27 cellular contexts compared by ENCODE assay signal in genomic region chr7:143396625-143397556, GRCh38. TPM values are rescaled to one million over a fixed set of nuclear protein-coding genes. Genes with fewer than 3 reads are reported as not detected.
DNase-seq lines count a peak whose midpoint lies in the region; ATAC-seq and TF ChIP-seq lines count a peak whose summit lies in the region.
"Had no signal": no experiment of that assay in that cellular context is flagged by ENCODE, and none has a peak within 500 bp of the region (broad histone marks: within the 10 kb centered on the region; RNA-seq: fewer than 3 reads in every experiment).

No MANE protein-coding gene starts in this region.

- POLR2A ChIA-PET in IMR-90 (lab: Charles Lee; ENCODE audit: unreplicated experiment) = interaction anchor here (1.5 kb wide), 1 partner anchor 13 kb away, joined by 4 read pairs; no protein-coding TSS in a partner anchor

- H3K4me3 ChIP-seq in IMR-90 (ENCODE audit: insufficient read depth, low read depth, low read length) (no peak overlapping the region), liver (ENCODE audit: low read depth in 1 of 3, low read length in 3 of 3) (no peak overlapping the region), sigmoid colon (no peak overlapping the region)
- H3K4me3 ChIP-seq: BLaER1, dorsolateral prefrontal cortex, prostate gland, spleen had no signal

- H3K4me3 Mint-ChIP-seq in activated T-cell treated with anti-CD3 and anti-CD28 coated beads, Interleukin-2, amount 50 U/mL, for 24 hours = no peak overlapping the region
- no peak overlapping the region for H3K4me3 Mint-ChIP-seq in activated T-cell treated with anti-CD3 and anti-CD28 coated beads, Interleukin-2, amount 50 U/mL, for 4 hours
- H3K4me3 Mint-ChIP-seq in activated T-helper 1 cell treated with anti-CD3 and anti-CD28 coated beads, Interleukin-12 subunit alpha, Interleukin-12 subunit beta, Interleukin-2, Interleukin-4 antibody, amounts not matched to agents 30 ng/mL and 10 ng/mL and 1 ng/mL, durations not matched to agents 14 hours and 24 hours and 36 hours = no peak overlapping the region
- H3K4me3 Mint-ChIP-seq: central memory CD8-positive, alpha-beta T cell; natural killer cell treated with Interleukin-12 subunit alpha and Interleukin-12 subunit beta and Interleukin-15 and Interleukin-18, amount 100 ng/mL, for 72 hours had no signal

- H2AK5ac ChIP-seq in IMR-90 (ENCODE audit: low read depth, low read length) = no peak overlapping the region

- DNase-seq in activated T-cell treated with anti-CD3 and anti-CD28 coated beads, Interleukin-2, amount 50 U/mL, for 24 hours = no peak
- no peak for DNase-seq in activated T-cell treated with anti-CD3 and anti-CD28 coated beads, Interleukin-2, amount 50 U/mL, for 4 hours
- DNase-seq in IMR-90 (peak; percentile 46), sigmoid colon (peak; percentile 65), SKM-1 (lab: John Stamatoyannopoulos, UW; ENCODE audit: unreplicated experiment) (no peak)
- DNase-seq in activated T-helper 1 cell treated with anti-CD3 and anti-CD28 coated beads, Interleukin-12 subunit alpha, Interleukin-12 subunit beta, Interleukin-2, Interleukin-4 antibody, amounts not matched to agents 30 ng/mL and 10 ng/mL and 1 ng/mL, durations not matched to agents 14 hours and 24 hours and 36 hours (ENCODE audit: low spot score) = no peak
- DNase-seq: activated naive CD4-positive, alpha-beta T cell treated with Interleukin-2 at 50 U/mL for 16 hours; anterior cingulate cortex; foreskin melanocyte; GOT3; hypothalamus; MV-4-11; NCI-H1694 treated with DMSO at 0.1 percent for 48 hours; NCI-H69; spleen; stimulated activated CD4-positive, alpha-beta T cell treated with anti-CD3 and anti-CD28 coated beads, Interleukin-4, amount 100 ng/mL, for 24 hours; T-helper 1 cell had no signal

- intact Hi-C loops in IMR-90 (cut with micrococcal nuclease) = no loop called here
- intact Hi-C loops in sigmoid colon (cut with DNase I) = no loop called here
- intact Hi-C loops in activated T-helper 1 cell treated with anti-CD3 and anti-CD28 coated beads, Interleukin-12 subunit alpha, Interleukin-12 subunit beta, Interleukin-2, Interleukin-4 antibody, amounts not matched to agents 30 ng/mL and 10 ng/mL and 1 ng/mL, durations not matched to agents 14 hours and 24 hours and 36 hours (cut with micrococcal nuclease) = no loop called here

- peak overlapping the region; percentile 64 for H2AFZ ChIP-seq in IMR-90 (replicated peaks; ENCODE audit: low read length, poor library complexity)

- H3K36me3 ChIP-seq in IMR-90 (ENCODE audit: control insufficient read depth, insufficient read depth, low read length) (peaks cover 10% of the 10 kb centered on the region; the same call in 1 of the 2 replicates), liver (ENCODE audit: control insufficient read depth in 4 of 4, insufficient read depth in 3 of 4, low read depth in 1 of 4, low read length in 3 of 4) (peaks cover 0 to 25% (median 6%) of the 10 kb centered on the region in 4 donors), sigmoid colon (peaks cover 0 to 7% (median 0%) of the 10 kb centered on the region in 4 donors)
- H3K36me3 ChIP-seq: prostate gland had no signal

- 0 out of 4 replicates have a peak overlapping the region, but pooled peaks of 1 of the 2 experiments have one; percentile 17 for H4K8ac ChIP-seq in IMR-90 (ENCODE audit: low read depth in 2 of 2, low read length in 2 of 2)

- H2BK15ac ChIP-seq in IMR-90 (ENCODE audit: low read depth, low read length) = no peak overlapping the region

- H3K56ac ChIP-seq in IMR-90 (ENCODE audit: extremely low read depth, insufficient read depth, low read length) = no peak overlapping the region

- no peak for TF ChIP-seq CTCF in IMR-90 (conservative IDR thresholded peaks at IDR 0.05; ENCODE audit: low read depth, low read length)
- no peak for TF ChIP-seq CTCF in liver (IDR thresholded peaks at IDR 0.05; ENCODE audit: low read depth, low read length, missing input control)
- no peak for TF ChIP-seq CTCF in sigmoid colon (IDR thresholded peaks at IDR 0.05)

- no peak overlapping the region for H2BK20ac ChIP-seq in IMR-90 (ENCODE audit: low read depth, low read length)

- peaks cover 0 to 10% of the 10 kb centered on the region in 2 experiments; a peak in 2 of 4 replicates for H3K79me1 ChIP-seq in IMR-90 (ENCODE audit: low read depth in 1 of 2, low read length in 2 of 2)

- BruUV-seq in IMR-90 (replicated peaks; lab: Mats Ljungman, UMichigan) = no TSS peak

- ATAC-seq in activated T-cell treated with anti-CD3 and anti-CD28 coated beads, Interleukin-2, amount 50 U/mL, for 4 hours = no peak
- ATAC-seq in IMR-90 (ENCODE audit: low read depth) (peak; percentile 24; the same call in 1 of the 2 replicates), GM21381 (IDR thresholded peaks at IDR 0.05; ENCODE audit: unreplicated experiment) (no peak)
- ATAC-seq: natural killer cell treated with Interleukin-12 subunit alpha and Interleukin-12 subunit beta and Interleukin-15 and Interleukin-18, amount 100 ng/mL, for 72 hours had no signal

- H3K18ac ChIP-seq in IMR-90 (ENCODE audit: low read depth, low read length) = no peak overlapping the region

- H3K9me3 Mint-ChIP-seq in activated T-cell treated with anti-CD3 and anti-CD28 coated beads, Interleukin-2, amount 50 U/mL, for 24 hours = no peaks in the 10 kb centered on the region
- no peaks in the 10 kb centered on the region for H3K9me3 Mint-ChIP-seq in activated T-cell treated with anti-CD3 and anti-CD28 coated beads, Interleukin-2, amount 50 U/mL, for 4 hours
- no peaks in the 10 kb centered on the region for H3K9me3 Mint-ChIP-seq in activated T-helper 1 cell treated with anti-CD3 and anti-CD28 coated beads, Interleukin-12 subunit alpha, Interleukin-12 subunit beta, Interleukin-2, Interleukin-4 antibody, amounts not matched to agents 30 ng/mL and 10 ng/mL and 1 ng/mL, durations not matched to agents 14 hours and 24 hours and 36 hours
- H3K9me3 Mint-ChIP-seq: central memory CD8-positive, alpha-beta T cell; natural killer cell treated with Interleukin-12 subunit alpha and Interleukin-12 subunit beta and Interleukin-15 and Interleukin-18, amount 100 ng/mL, for 72 hours had no signal

- no peaks in the 10 kb centered on the region for H3K9me3 ChIP-seq in IMR-90 (ENCODE audit: control insufficient read depth, insufficient read depth, low read length)
- no peaks in the 10 kb centered on the region for H3K9me3 ChIP-seq in liver (ENCODE audit: control insufficient read depth in 4 of 4, low read length in 3 of 4)
- H3K9me3 ChIP-seq in sigmoid colon = no peaks in the 10 kb centered on the region
- H3K9me3 ChIP-seq: BLaER1, prostate gland, spleen had no signal

- H4K91ac ChIP-seq in IMR-90 (ENCODE audit: insufficient read depth, low read depth, low read length) = no peak overlapping the region; the same call in 1 of the 2 replicates

- no peak overlapping the region for H3K14ac ChIP-seq in IMR-90 (replicated peaks; ENCODE audit: low read depth, low read length)

- no peak for TF ChIP-seq EP300 in sigmoid colon (IDR thresholded peaks at IDR 0.05)

- peak overlapping the region; percentile 44 for H3K27ac Mint-ChIP-seq in activated T-cell treated with anti-CD3 and anti-CD28 coated beads, Interleukin-2, amount 50 U/mL, for 24 hours
- H3K27ac Mint-ChIP-seq in activated T-helper 1 cell treated with anti-CD3 and anti-CD28 coated beads, Interleukin-12 subunit alpha, Interleukin-12 subunit beta, Interleukin-2, Interleukin-4 antibody, amounts not matched to agents 30 ng/mL and 10 ng/mL and 1 ng/mL, durations not matched to agents 14 hours and 24 hours and 36 hours = no peak overlapping the region
- H3K27ac Mint-ChIP-seq: natural killer cell treated with Interleukin-12 subunit alpha and Interleukin-12 subunit beta and Interleukin-15 and Interleukin-18, amount 100 ng/mL, for 72 hours had no signal

- H3K27me3 ChIP-seq in IMR-90 (ENCODE audit: control insufficient read depth, insufficient read depth, low read length) = peaks cover 10% of the 10 kb centered on the region
- no peaks in the 10 kb centered on the region for H3K27me3 ChIP-seq in liver (ENCODE audit: control insufficient read depth in 4 of 4, insufficient read depth in 4 of 4, low read length in 3 of 4)
- no peaks in the 10 kb centered on the region for H3K27me3 ChIP-seq in sigmoid colon
- H3K27me3 ChIP-seq: BLaER1, dorsolateral prefrontal cortex, spleen had no signal

- in situ Hi-C loops in IMR-90 (cut with MboI; ENCODE audit: low sequenced_read_pairs) = no loop called here

- H3K36me3 Mint-ChIP-seq in activated T-cell treated with anti-CD3 and anti-CD28 coated beads, Interleukin-2, amount 50 U/mL, for 24 hours (ENCODE audit: low read depth) = peaks cover 35% of the 10 kb centered on the region
- peaks cover 5% of the 10 kb centered on the region for H3K36me3 Mint-ChIP-seq in activated T-cell treated with anti-CD3 and anti-CD28 coated beads, Interleukin-2, amount 50 U/mL, for 4 hours (ENCODE audit: insufficient read depth)
- H3K36me3 Mint-ChIP-seq in activated T-helper 1 cell treated with anti-CD3 and anti-CD28 coated beads, Interleukin-12 subunit alpha, Interleukin-12 subunit beta, Interleukin-2, Interleukin-4 antibody, amounts not matched to agents 30 ng/mL and 10 ng/mL and 1 ng/mL, durations not matched to agents 14 hours and 24 hours and 36 hours (ENCODE audit: low read depth) = peaks cover 8% of the 10 kb centered on the region
- H3K36me3 Mint-ChIP-seq: natural killer cell treated with Interleukin-12 subunit alpha and Interleukin-12 subunit beta and Interleukin-15 and Interleukin-18, amount 100 ng/mL, for 72 hours had no signal

- H2BK5ac ChIP-seq in IMR-90 (ENCODE audit: low read depth, low read length, poor library complexity, severe bottlenecking) = no peak overlapping the region

- peaks cover 10% of the 10 kb centered on the region for H3K4me1 Mint-ChIP-seq in activated T-cell treated with anti-CD3 and anti-CD28 coated beads, Interleukin-2, amount 50 U/mL, for 24 hours (ENCODE audit: low read depth)
- peaks cover 9% of the 10 kb centered on the region for H3K4me1 Mint-ChIP-seq in activated T-cell treated with anti-CD3 and anti-CD28 coated beads, Interleukin-2, amount 50 U/mL, for 4 hours (ENCODE audit: low read depth)
- peaks cover 6% of the 10 kb centered on the region for H3K4me1 Mint-ChIP-seq in activated T-helper 1 cell treated with anti-CD3 and anti-CD28 coated beads, Interleukin-12 subunit alpha, Interleukin-12 subunit beta, Interleukin-2, Interleukin-4 antibody, amounts not matched to agents 30 ng/mL and 10 ng/mL and 1 ng/mL, durations not matched to agents 14 hours and 24 hours and 36 hours (ENCODE audit: low read depth)

- TF ChIP-seq POLR2A in IMR-90 (IDR thresholded peaks at IDR 0.05; ENCODE audit: low read depth, low read length) (no peak), sigmoid colon (IDR thresholded peaks at IDR 0.05) (no peak)

- peaks cover 15% of the 10 kb centered on the region for H3K9me1 ChIP-seq in IMR-90 (ENCODE audit: insufficient read depth, low read length)

- H3K27me3 Mint-ChIP-seq in activated T-cell treated with anti-CD3 and anti-CD28 coated beads, Interleukin-2, amount 50 U/mL, for 24 hours = no peaks in the 10 kb centered on the region
- H3K27me3 Mint-ChIP-seq in activated T-cell treated with anti-CD3 and anti-CD28 coated beads, Interleukin-2, amount 50 U/mL, for 4 hours (ENCODE audit: low read depth) = no peaks in the 10 kb centered on the region
- peaks cover 6% of the 10 kb centered on the region for H3K27me3 Mint-ChIP-seq in activated T-helper 1 cell treated with anti-CD3 and anti-CD28 coated beads, Interleukin-12 subunit alpha, Interleukin-12 subunit beta, Interleukin-2, Interleukin-4 antibody, amounts not matched to agents 30 ng/mL and 10 ng/mL and 1 ng/mL, durations not matched to agents 14 hours and 24 hours and 36 hours (ENCODE audit: insufficient read depth)
- H3K27me3 Mint-ChIP-seq: central memory CD8-positive, alpha-beta T cell; natural killer cell treated with Interleukin-12 subunit alpha and Interleukin-12 subunit beta and Interleukin-15 and Interleukin-18, amount 100 ng/mL, for 72 hours had no signal

- H2BK120ac ChIP-seq in IMR-90 (ENCODE audit: low read depth, low read length) = peak overlapping the region; percentile 49; the same call in 1 of the 2 replicates

- H3K4me1 ChIP-seq in IMR-90 (ENCODE audit: control insufficient read depth, insufficient read depth, low read length) (peaks cover 16% of the 10 kb centered on the region), liver (ENCODE audit: control insufficient read depth in 4 of 4, insufficient read depth in 4 of 4, low read length in 3 of 4) (peaks cover 36 to 69% (median 66%) of the 10 kb centered on the region in 4 donors), sigmoid colon (peaks cover 0 to 20% (median 17%) of the 10 kb centered on the region in 4 donors)
- H3K4me1 ChIP-seq: prostate gland had no signal

- H3K27ac ChIP-seq in IMR-90 (ENCODE audit: insufficient read depth, low read length) (no peak overlapping the region), liver (ENCODE audit: low read depth in 1 of 2, low read length in 2 of 2) (peak overlapping the region in 1 of 2 donors; percentile 47), sigmoid colon (no peak overlapping the region)
- H3K27ac ChIP-seq: BLaER1, epithelial cell of prostate, prostate gland, RWPE1 had no signal

- CTCF ChIA-PET in IMR-90 (lab: Yijun Ruan, JAX) = interaction anchor here (1.0 kb wide), 1 partner anchor 157 kb away, joined by 3 read pairs; no protein-coding TSS in a partner anchor

- H3K23ac ChIP-seq in IMR-90 (ENCODE audit: low read depth, low read length) = no peak overlapping the region

- no peak overlapping the region for H3K4me2 ChIP-seq in IMR-90 (ENCODE audit: low read depth, low read length)

- H4K20me1 ChIP-seq in IMR-90 (ENCODE audit: insufficient read depth, low read length) = peaks cover 23% of the 10 kb centered on the region
- H4K20me1 ChIP-seq: BLaER1 had no signal

- H4K5ac ChIP-seq in IMR-90 (ENCODE audit: low read depth, low read length) = no peak overlapping the region

- dilution Hi-C loops in IMR-90 (cut with HindIII; ENCODE audit: low sequenced_read_pairs, unreplicated experiment) = no loop called here

- peak overlapping the region; percentile 70 for H3K4ac ChIP-seq in IMR-90 (ENCODE audit: low read depth, low read length)

- peak overlapping the region; percentile 62 for H2AK9ac ChIP-seq in IMR-90 (replicated peaks; ENCODE audit: low read depth, low read length, poor library complexity)

- H3K9ac ChIP-seq in IMR-90 (ENCODE audit: low read depth, low read length) (no peak overlapping the region), liver (ENCODE audit: low read depth in 1 of 2, low read length in 2 of 2) (no peak overlapping the region)
- H3K9ac ChIP-seq: BLaER1 had no signal

- TF ChIP-seq RAD21 in IMR-90 (IDR thresholded peaks at IDR 0.05; ENCODE audit: low read length) = no peak
- no peak for TF ChIP-seq RAD21 in liver (IDR thresholded peaks at IDR 0.05)

- 14% methylated on average over 4 of the region's 28 CpGs; no CpG with 5 or more reads in 1 of the 2 experiments for WGBS in IMR-90 (ENCODE audit: extremely low coverage in 2 of 2, insufficient read length in 1 of 2), 2 experiments
- WGBS in liver = 65% methylated on average over 28 of the region's 28 CpGs
- 89 to 93% methylated on average over 28 of the region's 28 CpGs for WGBS in sigmoid colon, 2 donors

RNA-seq across cellular contexts. Expression of gene EPHA1, which starts 11.8 kb away (rescaled TPM):
- 1 to 10 TPM; 1.1 to 1.9 (median 1.5) TPM for total RNA-seq in activated T-cell treated with anti-CD3 and anti-CD28 coated beads, Interleukin-2, amount 50 U/mL, for 4 hours
- not detected in 2 replicates for total RNA-seq in IMR-90 (2012; rRNA removed)
- polyA plus RNA-seq in IMR-90 (2012; rRNA removed) = 0.10 TPM in 1 of 2 replicates, not detected in the other
- 0.04 TPM in 1 of 2 replicates, not detected in the other for polyA plus RNA-seq in IMR-90 (2012; cell fraction: cytosol; rRNA removed)
- polyA plus RNA-seq in IMR-90 (2012; cell fraction: nucleus; rRNA removed; ENCODE audit: low replicate concordance) = 0.04 and 0.11 TPM in 2 replicates
- total RNA-seq in liver = 10 to 100 TPM; 12.0 to 21.0 TPM
- 10 to 100 TPM; 10.3 to 10.7 TPM for polyA plus RNA-seq in liver
- total RNA-seq in sigmoid colon = 1 to 10 TPM in 1 of 4 donors, under 1 TPM in 1, not detected in 2; 0.14 to 1.5 TPM
- 10 to 100 TPM in 1 of 3 donors, 1 to 10 TPM in 1, under 1 TPM in 1; 0.92 to 10.2 (median 4.2) TPM for polyA plus RNA-seq in sigmoid colon
- not detected in 2 replicates for total RNA-seq in activated T-helper 1 cell treated with anti-CD3 and anti-CD28 coated beads, Interleukin-12 subunit alpha, Interleukin-12 subunit beta, Interleukin-2, Interleukin-4 antibody, amounts not matched to agents 30 ng/mL and 10 ng/mL and 1 ng/mL, durations not matched to agents 14 hours and 24 hours and 36 hours

RNA-seq across cellular contexts. Expression of gene ZYX, which starts 15.7 kb away (rescaled TPM):
- total RNA-seq in activated T-cell treated with anti-CD3 and anti-CD28 coated beads, Interleukin-2, amount 50 U/mL, for 4 hours = 10 to 100 TPM; 89.0 to 94.2 (median 90.6) TPM
- 22.6 and 25.0 TPM in 2 replicates for total RNA-seq in IMR-90 (2012; rRNA removed)
- 291 and 334 TPM in 2 replicates for polyA plus RNA-seq in IMR-90 (2012; rRNA removed)
- 247 and 450 TPM in 2 replicates for polyA plus RNA-seq in IMR-90 (2012; cell fraction: cytosol; rRNA removed)
- polyA plus RNA-seq in IMR-90 (2012; cell fraction: nucleus; rRNA removed; ENCODE audit: low replicate concordance) = 390 and 724 TPM in 2 replicates
- total RNA-seq in liver = 10 to 100 TPM; 15.4 to 17.2 TPM
- polyA plus RNA-seq in liver = 10 to 100 TPM; 15.8 to 49.7 TPM
- total RNA-seq in sigmoid colon = 100 to 1,000 TPM in 2 of 4 donors, 10 to 100 TPM in 2; 67.3 to 218 (median 120) TPM
- 10 to 100 TPM; 34.4 to 91.3 (median 46.8) TPM for polyA plus RNA-seq in sigmoid colon
- total RNA-seq in activated T-helper 1 cell treated with anti-CD3 and anti-CD28 coated beads, Interleukin-12 subunit alpha, Interleukin-12 subunit beta, Interleukin-2, Interleukin-4 antibody, amounts not matched to agents 30 ng/mL and 10 ng/mL and 1 ng/mL, durations not matched to agents 14 hours and 24 hours and 36 hours = 73.9 and 78.8 TPM in 2 replicates

RNA-seq across cellular contexts. Expression of gene FAM131B, which starts 34.4 kb away (rescaled TPM):
- under 1 TPM; 0.28 to 0.50 (median 0.43) TPM for total RNA-seq in activated T-cell treated with anti-CD3 and anti-CD28 coated beads, Interleukin-2, amount 50 U/mL, for 4 hours
- total RNA-seq in IMR-90 (2012; rRNA removed) (2.5 and 3.4 TPM in 2 replicates), liver (under 1 TPM; 0.08 to 0.14 TPM), sigmoid colon (10 to 100 TPM in 1 of 4 donors, 1 to 10 TPM in 3; 6.4 to 15.7 (median 6.8) TPM)
- polyA plus RNA-seq in IMR-90 (2012; rRNA removed) (3.7 and 4.3 TPM in 2 replicates), liver (under 1 TPM in 1 of 2 donors, not detected in 1; 0.06 TPM), sigmoid colon (1 to 10 TPM in 1 of 3 donors, under 1 TPM in 2; under 0.01 to 2.0 (median under 0.01) TPM)
- 2.4 and 3.9 TPM in 2 replicates for polyA plus RNA-seq in IMR-90 (2012; cell fraction: cytosol; rRNA removed)
- polyA plus RNA-seq in IMR-90 (2012; cell fraction: nucleus; rRNA removed; ENCODE audit: low replicate concordance) = 4.2 and 4.6 TPM in 2 replicates
- total RNA-seq in activated T-helper 1 cell treated with anti-CD3 and anti-CD28 coated beads, Interleukin-12 subunit alpha, Interleukin-12 subunit beta, Interleukin-2, Interleukin-4 antibody, amounts not matched to agents 30 ng/mL and 10 ng/mL and 1 ng/mL, durations not matched to agents 14 hours and 24 hours and 36 hours = 0.44 and 0.54 TPM in 2 replicates

RNA-seq across cellular contexts. Expression of gene TAS2R60, which starts 46.4 kb away (rescaled TPM):
- total RNA-seq in activated T-cell treated with anti-CD3 and anti-CD28 coated beads, Interleukin-2, amount 50 U/mL, for 4 hours = not detected
- total RNA-seq in IMR-90 (2012; rRNA removed) (not detected in 2 replicates), liver (under 1 TPM in 1 of 2 donors, not detected in 1; 0.50 TPM), sigmoid colon (not detected)
- polyA plus RNA-seq in IMR-90 (2012; rRNA removed) (not detected in 2 replicates), liver (not detected), sigmoid colon (not detected)
- not detected in 2 replicates for polyA plus RNA-seq in IMR-90 (2012; cell fraction: cytosol; rRNA removed)
- polyA plus RNA-seq in IMR-90 (2012; cell fraction: nucleus; rRNA removed; ENCODE audit: low replicate concordance) = not detected in 2 replicates
- not detected in 2 replicates for total RNA-seq in activated T-helper 1 cell treated with anti-CD3 and anti-CD28 coated beads, Interleukin-12 subunit alpha, Interleukin-12 subunit beta, Interleukin-2, Interleukin-4 antibody, amounts not matched to agents 30 ng/mL and 10 ng/mL and 1 ng/mL, durations not matched to agents 14 hours and 24 hours and 36 hours
- total RNA-seq: A172; natural killer cell treated with Interleukin-12 subunit alpha and Interleukin-12 subunit beta and Interleukin-15 and Interleukin-18, amount 100 ng/mL, for 72 hours; prostate gland had no signal
- polyA plus RNA-seq: spleen had no signal

Comparison
In these comparisons a context has a peak if more than half of its experiments do, and no peak if none do; other contexts are left out.
1. DNase-seq: peak in IMR-90 (single experiment) and sigmoid colon (single experiment); none in activated T-cell treated with anti-CD3 and anti-CD28 coated beads, Interleukin-2, amount 50 U/mL, for 24 hours (single experiment), activated T-cell treated with anti-CD3 and anti-CD28 coated beads, Interleukin-2, amount 50 U/mL, for 4 hours (single experiment), activated T-helper 1 cell treated with anti-CD3 and anti-CD28 coated beads, Interleukin-12 subunit alpha, Interleukin-12 subunit beta, Interleukin-2, Interleukin-4 antibody, amounts not matched to agents 30 ng/mL and 10 ng/mL and 1 ng/mL, durations not matched to agents 14 hours and 24 hours and 36 hours (single experiment) and SKM-1 (single experiment).
2. RNA of gene EPHA1, which starts 11.8 kb away (total RNA-seq): 12.0 to 21.0 TPM in liver; 1.1 to 1.9 TPM in activated T-cell treated with anti-CD3 and anti-CD28 coated beads, Interleukin-2, amount 50 U/mL, for 4 hours, not detected in activated T-helper 1 cell treated with anti-CD3 and anti-CD28 coated beads, Interleukin-12 subunit alpha, Interleukin-12 subunit beta, Interleukin-2, Interleukin-4 antibody, amounts not matched to agents 30 ng/mL and 10 ng/mL and 1 ng/mL, durations not matched to agents 14 hours and 24 hours and 36 hours, 0.14 to 1.5 TPM in sigmoid colon and not detected in IMR-90; every median in the first group is over 4 times any median in the second.